ENCODE assay signal across 11 cellular contexts in genomic region chr10:92696606-92697383, GRCh38. TPM values are rescaled to one million over a fixed set of nuclear protein-coding genes. Genes with fewer than 3 reads are reported as not detected.
A peak's percentile ranks its signal among the peaks of the same experiment; 100 is the strongest.
DNase-seq lines count a peak whose midpoint lies in the region; ATAC-seq and TF ChIP-seq lines count a peak whose summit lies in the region.
"Had no signal": no experiment of that assay in that cellular context is flagged by ENCODE, and none has a peak within 500 bp of the region (broad histone marks: within the 10 kb centered on the region; RNA-seq: fewer than 3 reads in every experiment).

No MANE protein-coding gene starts in this region.

- H3K36me3 Mint-ChIP-seq in HFFc6 (ENCODE audit: low read depth), result peaks cover 4% of the 10 kb centered on the region; the same call in 1 of the 2 replicates
- no peaks in the 10 kb centered on the region for H3K36me3 Mint-ChIP-seq in type B pancreatic cell

- H3K27me3 Mint-ChIP-seq in HFFc6 (ENCODE audit: insufficient read depth), result peaks cover 3% of the 10 kb centered on the region; the same call in 1 of the 2 replicates
- H3K27me3 Mint-ChIP-seq in type B pancreatic cell, result peaks cover 94% of the 10 kb centered on the region

- H3K27ac ChIP-seq in ascending aorta (peak overlapping the region; percentile 56 to 57), lower lobe of right lung (no peak overlapping the region)

- H3K4me3 Mint-ChIP-seq in HFFc6 (peak overlapping the region; percentile 83), type B pancreatic cell (peak overlapping the region; percentile 36)

- H3K4me3 ChIP-seq in ascending aorta (peak overlapping the region in 1 of 2 donors; percentile 47), lower lobe of right lung (no peak overlapping the region)

- H3K4me1 Mint-ChIP-seq in HFFc6 (ENCODE audit: low read depth) (peaks cover 55% of the 10 kb centered on the region), type B pancreatic cell (ENCODE audit: unreplicated experiment) (peaks cover 5% of the 10 kb centered on the region)

- no peak for TF ChIP-seq CTCF in HFFc6 (IDR thresholded peaks at IDR 0.05)
- TF ChIP-seq CTCF in ascending aorta (IDR thresholded peaks at IDR 0.05), result no peak
- no peak for TF ChIP-seq CTCF in type B pancreatic cell (conservative IDR thresholded peaks at IDR 0.05)
- TF ChIP-seq CTCF in lower lobe of right lung (IDR thresholded peaks at IDR 0.05), result no peak

- intact Hi-C loops in ascending aorta (cut with DNase I) (loop anchor here (5.0 kb wide), 2 partner anchors 104 to 151 kb away; partner anchors contain the start of genes EXOC6 and KIF11), lower lobe of right lung (cut with DNase I) (no loop called here)

- H3K27me3 ChIP-seq in ascending aorta (no peaks in the 10 kb centered on the region), lower lobe of right lung (ENCODE audit: low read depth) (peaks cover 21% of the 10 kb centered on the region)

- no peaks in the 10 kb centered on the region for H3K36me3 ChIP-seq in ascending aorta
- peaks cover 24% of the 10 kb centered on the region for H3K36me3 ChIP-seq in lower lobe of right lung

- DNase-seq in HFFc6, result no peak
- no peak for DNase-seq in ascending aorta (ENCODE audit: low spot score in 2 of 2)
- DNase-seq in left lobe of liver (ENCODE audit: low spot score), result peak; percentile 59
- DNase-seq in type B pancreatic cell (ENCODE audit: extremely low spot score, unreplicated experiment), result no peak
- DNase-seq in lower lobe of right lung, result no peak
- no peak for DNase-seq in NCI-H1092 treated with DMSO at 0.1 percent for 48 hours (lab: John Stamatoyannopoulos, UW)
- DNase-seq: activated gamma-delta T cell, MM.1S had no signal

- H3K4me1 ChIP-seq in ascending aorta (peaks cover 0 to 4% of the 10 kb centered on the region in 2 donors), lower lobe of right lung (peaks cover 38% of the 10 kb centered on the region)

- no peaks in the 10 kb centered on the region for H3K9me3 ChIP-seq in ascending aorta
- no peaks in the 10 kb centered on the region for H3K9me3 ChIP-seq in lower lobe of right lung

- H3K27ac Mint-ChIP-seq in HFFc6, result peak overlapping the region; percentile 79
- no peak overlapping the region for H3K27ac Mint-ChIP-seq in type B pancreatic cell

- no peaks in the 10 kb centered on the region; the same call in 1 of the 2 replicates for H3K9me3 Mint-ChIP-seq in HFFc6
- no peaks in the 10 kb centered on the region for H3K9me3 Mint-ChIP-seq in type B pancreatic cell

- ATAC-seq in left lobe of liver (peak; percentile 30), GM18519 (IDR thresholded peaks at IDR 0.05; ENCODE audit: low FRiP score, unreplicated experiment) (no peak), lower lobe of right lung (no peak)
- ATAC-seq: esophagus mucosa had no signal

RNA-seq across cellular contexts. Expression of gene HHEX, which starts 7.0 kb away (rescaled TPM):
- 1 to 10 TPM; 2.4 to 5.0 (median 4.6) TPM for total RNA-seq in HFFc6 (2021; fragmentation: NEBNext Ultra II Directional; extraction: Animal tissue kit (Norgen Biotek cat#: 25700))
- total RNA-seq in ascending aorta (18.5 TPM), left lobe of liver (47.4 TPM), type B pancreatic cell (ENCODE audit: low replicate concordance) (6.6 and 6.7 TPM in 2 replicates), lower lobe of right lung (19.5 TPM)
- total RNA-seq: T-helper 1 cell treated with Interleukin-12 subunit alpha and Interleukin-12 subunit beta and Interleukin-4 antibody, amounts not matched to agents 30 ng/mL and 1 ng/mL, for 36 hours had no signal
